In the genomic region with DNA sequence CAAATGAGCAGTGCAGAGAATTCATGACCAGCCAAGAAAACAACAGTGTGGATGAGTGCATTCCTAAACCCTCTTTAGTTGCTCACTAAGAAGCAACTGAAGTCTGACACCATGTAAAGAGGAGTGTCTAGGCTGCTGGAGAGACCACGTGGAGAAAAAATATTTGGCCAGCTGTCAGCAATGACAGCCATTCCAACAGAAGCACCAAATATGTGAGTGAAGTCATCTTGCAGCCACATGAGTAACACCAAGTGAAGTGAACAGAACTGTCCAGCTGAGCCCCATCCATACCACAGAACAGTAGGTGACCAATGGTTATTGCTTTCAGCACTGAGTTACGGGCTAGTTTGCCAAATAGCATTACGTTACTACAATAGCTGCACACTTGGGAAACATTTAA, we compare ENCODE assay signal across 14 cellular contexts.
DNase-seq lines count a peak whose midpoint lies in the region; TF ChIP-seq lines count a peak whose summit lies in the region.
"Had no signal": no experiment of that assay in that cellular context is flagged by ENCODE, and none has a peak within 500 bp of the region (broad histone marks: within the 10 kb centered on the region; RNA-seq: fewer than 3 reads in every experiment).

No MANE protein-coding gene starts in this region.

- peak; percentile 93 for DNase-seq in EL
- peak; percentile 95 for DNase-seq in LHCN-M2 (ENCODE audit: low read depth)
- DNase-seq in choroid plexus epithelial cell (ENCODE audit: low read depth) = peak; percentile 98
- DNase-seq in non-pigmented ciliary epithelial cell (ENCODE audit: low read depth) = peak; percentile 91
- DNase-seq in HT-29 (ENCODE audit: low spot score) = no peak
- DNase-seq in middle frontal gyrus (ENCODE audit: extremely low spot score, low spot score) = no peak
- DNase-seq in activated CD8-positive, alpha-beta memory T cell treated with anti-CD3 and anti-CD28 coated beads for 24 hours = no peak
- DNase-seq in NCI-H2107 (lab: John Stamatoyannopoulos, UW) = no peak
- DNase-seq: CD8-positive, alpha-beta T cell; naive thymus-derived CD8-positive, alpha-beta T cell; NCI-H1105 treated with DMSO at 0.1 percent for 48 hours; NCI-H446; stimulated activated naive CD4-positive, alpha-beta T cell treated with Interleukin-2 at 50 U/mL for 16 hours; T-helper 1 cell had no signal

- no peak for TF ChIP-seq CTCF in choroid plexus epithelial cell (conservative IDR thresholded peaks at IDR 0.05; ENCODE audit: low read depth, low read length)

- H3K4me3 ChIP-seq in choroid plexus epithelial cell (ENCODE audit: low read depth, low read length) = no peak overlapping the region

Comparison
In these comparisons a context has a peak if more than half of its experiments do, and no peak if none do; other contexts are left out.
1. DNase-seq: peak in EL (single experiment), LHCN-M2 (single experiment), choroid plexus epithelial cell (single experiment) and non-pigmented ciliary epithelial cell (single experiment); none in HT-29 (single experiment), middle frontal gyrus (single experiment), activated CD8-positive, alpha-beta memory T cell treated with anti-CD3 and anti-CD28 coated beads for 24 hours (single experiment) and NCI-H2107 (single experiment).